ENCODE assay signal across 1 cellular context in genomic region chr9:6109986-6110385, GRCh38.
TF ChIP-seq lines count a peak whose summit lies in the region.

No MANE protein-coding gene starts in this region.

TF ChIP-seq in IMR-90, 13 proteins besides CTCF, POLR2A, EP300 and RAD21 (continued from another document):
- no peak for TF ChIP-seq MXI1 (IDR thresholded peaks at IDR 0.05; ENCODE audit: borderline replicate concordance, low read depth, low read length)
- no peak for TF ChIP-seq RFX5 (IDR thresholded peaks at IDR 0.05; ENCODE audit: low read depth, low read length)
- TF ChIP-seq RCOR1 (IDR thresholded peaks at IDR 0.05; ENCODE audit: insufficient replicate concordance, low read length), result no peak
- no peak for TF ChIP-seq CEBPB (IDR thresholded peaks at IDR 0.05; ENCODE audit: low read depth, low read length)
- no peak for TF ChIP-seq FOS (IDR thresholded peaks at IDR 0.05; ENCODE audit: low read depth, low read length)
- no peak for TF ChIP-seq CHD1 (IDR thresholded peaks at IDR 0.05; ENCODE audit: low read depth, low read length)
